ENCODE assay signal across 12 cellular contexts in genomic region chr21:42118901-42119300, GRCh38. TPM values are rescaled to one million over a fixed set of nuclear protein-coding genes. Genes with fewer than 3 reads are reported as not detected.
DNase-seq lines count a peak whose midpoint lies in the region; ATAC-seq lines count a peak whose summit lies in the region.
"Had no signal": no experiment of that assay in that cellular context is flagged by ENCODE, and none has a peak within 500 bp of the region (broad histone marks: within the 10 kb centered on the region; RNA-seq: fewer than 3 reads in every experiment).

No MANE protein-coding gene starts in this region.

- no peak overlapping the region for H3K27ac Mint-ChIP-seq in activated CD4-positive, alpha-beta memory T cell treated with anti-CD3 and anti-CD28 coated beads, Interleukin-2, amount 10 ng/mL, durations not matched to agents 7 days and 5 days
- no peak overlapping the region for H3K27ac Mint-ChIP-seq in stimulated activated effector memory CD8-positive, alpha-beta T cell treated with anti-CD3 and anti-CD28 coated beads, Interleukin-12 subunit alpha, Interleukin-12 subunit beta, amount 100 ng/mL, for 72 hours
- H3K27ac Mint-ChIP-seq: nephron had no signal

- DNase-seq in activated T-cell treated with anti-CD3 and anti-CD28 coated beads, Interleukin-2, amount 50 U/mL, for 1 hour, result peak; percentile 29
- DNase-seq in activated T-cell treated with anti-CD3 and anti-CD28 coated beads for 4 hours (no peak), NCI-H1092 treated with DMSO at 0.1 percent for 48 hours (lab: John Stamatoyannopoulos, UW) (peak; percentile 77), T-helper 9 cell (no peak), occipital lobe (lab: John Stamatoyannopoulos, UW) (no peak)
- peak; percentile 25 for DNase-seq in activated CD4-positive, alpha-beta memory T cell treated with anti-CD3 and anti-CD28 coated beads, Interleukin-2, amount 10 ng/mL, durations not matched to agents 7 days and 5 days
- DNase-seq in stimulated activated effector memory CD8-positive, alpha-beta T cell treated with anti-CD3 and anti-CD28 coated beads, Interleukin-12 subunit alpha, Interleukin-12 subunit beta, amount 100 ng/mL, for 72 hours (ENCODE audit: low spot score in 2 of 2), result no peak
- DNase-seq: stimulated activated CD4-positive, alpha-beta T cell treated with anti-CD3 and anti-CD28 coated beads, Interleukin-12 subunit alpha, Interleukin-12 subunit beta, amount 100 ng/mL, for 4 hours had no signal

- no peaks in the 10 kb centered on the region for H3K36me3 Mint-ChIP-seq in activated CD4-positive, alpha-beta memory T cell treated with anti-CD3 and anti-CD28 coated beads, Interleukin-2, amount 10 ng/mL, durations not matched to agents 7 days and 5 days (ENCODE audit: low read depth)
- H3K36me3 Mint-ChIP-seq in stimulated activated effector memory CD8-positive, alpha-beta T cell treated with anti-CD3 and anti-CD28 coated beads, Interleukin-12 subunit alpha, Interleukin-12 subunit beta, amount 100 ng/mL, for 72 hours, result no peaks in the 10 kb centered on the region

- peaks cover 30% of the 10 kb centered on the region for H3K4me1 Mint-ChIP-seq in activated CD4-positive, alpha-beta memory T cell treated with anti-CD3 and anti-CD28 coated beads, Interleukin-2, amount 10 ng/mL, durations not matched to agents 7 days and 5 days
- H3K4me1 Mint-ChIP-seq in stimulated activated effector memory CD8-positive, alpha-beta T cell treated with anti-CD3 and anti-CD28 coated beads, Interleukin-12 subunit alpha, Interleukin-12 subunit beta, amount 100 ng/mL, for 72 hours, result peaks cover 24% of the 10 kb centered on the region

- no peaks in the 10 kb centered on the region for H3K9me3 Mint-ChIP-seq in activated CD4-positive, alpha-beta memory T cell treated with anti-CD3 and anti-CD28 coated beads, Interleukin-2, amount 10 ng/mL, durations not matched to agents 7 days and 5 days
- H3K9me3 Mint-ChIP-seq in stimulated activated effector memory CD8-positive, alpha-beta T cell treated with anti-CD3 and anti-CD28 coated beads, Interleukin-12 subunit alpha, Interleukin-12 subunit beta, amount 100 ng/mL, for 72 hours, result no peaks in the 10 kb centered on the region
- H3K9me3 Mint-ChIP-seq: nephron had no signal

- POLR2A ChIA-PET in activated CD4-positive, alpha-beta memory T cell treated with anti-CD3 and anti-CD28 coated beads, Interleukin-2, amount 10 ng/mL, durations not matched to agents 7 days and 5 days (lab: Charles Lee), result interaction anchor here (2.6 kb wide), 1 partner anchor 10 kb away, joined by 6 read pairs; no protein-coding TSS in a partner anchor

- H3K27me3 Mint-ChIP-seq in activated CD4-positive, alpha-beta memory T cell treated with anti-CD3 and anti-CD28 coated beads, Interleukin-2, amount 10 ng/mL, durations not matched to agents 7 days and 5 days, result peaks cover 65% of the 10 kb centered on the region

- peak; percentile 27 for ATAC-seq in stimulated activated effector memory CD8-positive, alpha-beta T cell treated with anti-CD3 and anti-CD28 coated beads, Interleukin-12 subunit alpha, Interleukin-12 subunit beta, amount 100 ng/mL, for 72 hours
- no peak for ATAC-seq in GM19452 (IDR thresholded peaks at IDR 0.05; ENCODE audit: unreplicated experiment)

- CTCF ChIA-PET in activated CD4-positive, alpha-beta memory T cell treated with anti-CD3 and anti-CD28 coated beads, Interleukin-2, amount 10 ng/mL, durations not matched to agents 7 days and 5 days (lab: Charles Lee), result interaction anchor here (0.9 to 4.4 kb wide), 6 partner anchors 11 to 302 kb away, joined by 3 to 33 read pairs (median 4); no protein-coding TSS in a partner anchor

- H3K4me3 Mint-ChIP-seq in activated CD4-positive, alpha-beta memory T cell treated with anti-CD3 and anti-CD28 coated beads, Interleukin-2, amount 10 ng/mL, durations not matched to agents 7 days and 5 days, result no peak overlapping the region
- no peak overlapping the region for H3K4me3 Mint-ChIP-seq in stimulated activated effector memory CD8-positive, alpha-beta T cell treated with anti-CD3 and anti-CD28 coated beads, Interleukin-12 subunit alpha, Interleukin-12 subunit beta, amount 100 ng/mL, for 72 hours
- H3K4me3 Mint-ChIP-seq: nephron had no signal

RNA-seq across cellular contexts. Expression of gene UMODL1, which starts 47.8 kb away (rescaled TPM):
- total RNA-seq in activated CD4-positive, alpha-beta memory T cell treated with anti-CD3 and anti-CD28 coated beads, Interleukin-2, amount 10 ng/mL, durations not matched to agents 7 days and 5 days, result under 1 TPM; 0.05 to 0.10 TPM
- not detected for total RNA-seq in occipital lobe
- total RNA-seq: breast epithelium, SK-MEL-5 had no signal

Comparison
In these comparisons a context has a peak if more than half of its experiments do, and no peak if none do; other contexts are left out.
1. DNase-seq: peak in activated T-cell treated with anti-CD3 and anti-CD28 coated beads, Interleukin-2, amount 50 U/mL, for 1 hour (single experiment), NCI-H1092 treated with DMSO at 0.1 percent for 48 hours (single experiment) and activated CD4-positive, alpha-beta memory T cell treated with anti-CD3 and anti-CD28 coated beads, Interleukin-2, amount 10 ng/mL, durations not matched to agents 7 days and 5 days (single experiment); none in activated T-cell treated with anti-CD3 and anti-CD28 coated beads for 4 hours (single experiment), stimulated activated effector memory CD8-positive, alpha-beta T cell treated with anti-CD3 and anti-CD28 coated beads, Interleukin-12 subunit alpha, Interleukin-12 subunit beta, amount 100 ng/mL, for 72 hours (0 of 2), T-helper 9 cell (single experiment) and occipital lobe (single experiment).